1 cellular context compared by ENCODE assay signal in genomic region chr11:12809864-12810465, GRCh38.
TF ChIP-seq lines count a peak whose summit lies in the region.
"Not testable (repeated sequence)": the region's sequence is repeated elsewhere in the genome, so short reads cannot be mapped to it uniquely, and the experiment has no call there.

No MANE protein-coding gene starts in this region.

TF ChIP-seq in K562, 482 proteins besides CTCF, POLR2A, EP300 and RAD21:
- not testable (repeated sequence) for TF ChIP-seq NR2C2 (CRISPR knock-in tag; IDR thresholded peaks at IDR 0.05)
- TF ChIP-seq NR2C2 (tag; IDR thresholded peaks at IDR 0.05) (0 out of 2 replicates have a peak, but pooled peaks have one; percentile 10), C11orf30 (IDR thresholded peaks at IDR 0.05; ENCODE audit: low read depth) (peak; percentile 79; the same call in 1 of the 2 replicates), CEBPB (tag; IDR thresholded peaks at IDR 0.05) (peak; percentile 98), ZNF316 (IDR thresholded peaks at IDR 0.05) (peak; percentile 80), IRF9 (tag; IDR thresholded peaks at IDR 0.05) (0 out of 2 replicates have a peak, but pooled peaks have one; percentile 40), CEBPG (CRISPR knock-in tag; IDR thresholded peaks at IDR 0.05) (peak; percentile 90), CEBPG (tag; conservative IDR thresholded peaks at IDR 0.05 in 1 of 2, IDR thresholded peaks at IDR 0.05 in 1 of 2) (peak; percentile 88 to 91), SP1 (CRISPR knock-in tag; IDR thresholded peaks at IDR 0.05) (0 out of 2 replicates have a peak, but pooled peaks have one; percentile 21), MAZ (CRISPR knock-in tag; conservative IDR thresholded peaks at IDR 0.05 in 1 of 2, IDR thresholded peaks at IDR 0.05 in 1 of 2) (0 out of 4 replicates have a peak, but pooled peaks of 1 of the 2 experiments have one; percentile 41), ZNF384 (IDR thresholded peaks at IDR 0.05; ENCODE audit: low read depth, low read length) (peak; percentile 87)
